ENCODE assay signal across 9 cellular contexts in the genomic region with DNA sequence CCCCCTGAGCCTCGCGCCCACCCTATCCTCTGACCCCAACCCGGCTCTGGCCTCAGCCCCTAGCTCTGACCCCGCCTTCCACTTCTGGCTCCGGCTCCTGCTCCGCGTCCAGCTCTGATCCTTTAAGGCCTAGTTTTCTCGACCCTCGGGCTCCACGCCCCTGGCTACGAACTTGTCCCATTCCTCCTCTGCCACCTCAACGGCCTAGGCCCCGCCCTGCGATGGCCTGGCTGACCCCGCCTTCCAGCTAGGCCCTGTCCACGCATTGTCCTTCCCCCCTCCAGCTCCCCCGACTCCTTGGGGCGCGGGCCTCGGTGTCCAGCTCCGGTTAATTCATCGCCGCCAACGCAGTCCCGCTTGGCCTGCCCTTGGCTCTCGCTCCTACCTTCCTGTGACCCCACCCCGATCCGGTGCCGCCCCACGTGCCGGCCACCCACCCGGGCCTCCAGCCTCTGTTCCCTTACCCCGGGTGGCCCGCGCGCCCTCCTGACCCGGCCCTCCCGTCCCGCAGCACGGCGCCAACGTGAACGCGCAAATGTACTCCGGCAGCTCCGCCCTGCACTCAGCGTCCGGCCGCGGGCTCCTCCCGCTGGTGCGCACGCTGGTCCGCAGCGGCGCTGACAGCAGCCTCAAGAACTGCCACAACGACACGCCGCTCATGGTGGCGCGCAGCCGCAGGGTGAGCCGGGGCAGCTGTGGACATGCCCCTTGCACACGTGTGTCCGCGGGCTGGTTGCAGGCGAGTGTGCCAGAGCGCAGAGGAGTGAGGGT. TPM values are rescaled to one million over a fixed set of nuclear protein-coding genes. Genes with fewer than 3 reads are reported as not detected.
A peak's percentile ranks its signal among the peaks of the same experiment; 100 is the strongest.
DNase-seq lines count a peak whose midpoint lies in the region; ATAC-seq and TF ChIP-seq lines count a peak whose summit lies in the region.
"Had no signal": no experiment of that assay in that cellular context is flagged by ENCODE, and none has a peak within 500 bp of the region (broad histone marks: within the 10 kb centered on the region; RNA-seq: fewer than 3 reads in every experiment).

No MANE protein-coding gene starts in this region.

- 6 to 8% methylated on average over 68 of the region's 68 CpGs for WGBS in aorta, 2 donors

- no peaks in the 10 kb centered on the region for H3K9me3 Mint-ChIP-seq in naive thymus-derived CD8-positive, alpha-beta T cell

- intact Hi-C loops in Right ventricle myocardium inferior (cut with DNase I), result no loop called here
- intact Hi-C loops in cardiac septum (cut with DNase I), result loop anchor here (2.0 kb wide), 1 partner anchor 33 kb away; no protein-coding TSS in a partner anchor
- intact Hi-C loops in aorta (cut with DNase I), result loop anchor here in 1 of 2 donors (5.0 kb wide), 1 partner anchor 36 kb away; no protein-coding TSS in a partner anchor

- H3K9me3 ChIP-seq in aorta (ENCODE audit: control insufficient read depth, low read length) (no peaks in the 10 kb centered on the region), MM.1S (replicated peaks; ENCODE audit: insufficient read depth, low read length) (no peaks in the 10 kb centered on the region)

- peak overlapping the region; percentile 64 for H3K4me3 ChIP-seq in fibroblast of the aortic adventitia (ENCODE audit: low read depth, low read length)
- H3K4me3 ChIP-seq in aorta (ENCODE audit: low read length in 2 of 2), result peak overlapping the region; percentile 1 to 15
- H3K4me3 ChIP-seq in MM.1S (ENCODE audit: low read length), result no peak overlapping the region

- H3K4me1 Mint-ChIP-seq in naive thymus-derived CD8-positive, alpha-beta T cell, result peaks cover 14 to 64% (median 49%) of the 10 kb centered on the region in 4 donors

- H3K36me3 Mint-ChIP-seq in naive thymus-derived CD8-positive, alpha-beta T cell, result peaks cover 0 to 20% (median 13%) of the 10 kb centered on the region in 3 donors

- H3K4me3 Mint-ChIP-seq in naive thymus-derived CD8-positive, alpha-beta T cell, result peak overlapping the region in 1 of 10 donors; percentile 62

- POLR2A ChIA-PET in naive thymus-derived CD8-positive, alpha-beta T cell (lab: Charles Lee), result interaction anchor here (1.5 kb wide), 1 partner anchor 13 kb away, joined by 4 read pairs; no protein-coding TSS in a partner anchor

- H3K4me1 ChIP-seq in aorta (ENCODE audit: control insufficient read depth in 1 of 2, insufficient read depth in 2 of 2, low read length in 2 of 2) (no peaks in the 10 kb centered on the region), MM.1S (ENCODE audit: low read length) (peaks cover 10% of the 10 kb centered on the region)

- no peaks in the 10 kb centered on the region for H3K27me3 ChIP-seq in aorta (ENCODE audit: control insufficient read depth in 1 of 2, insufficient read depth in 2 of 2, low read length in 1 of 2)
- no peaks in the 10 kb centered on the region for H3K27me3 ChIP-seq in MM.1S (replicated peaks; ENCODE audit: insufficient read depth, low read length)

- H3K27ac ChIP-seq in aorta (ENCODE audit: low read depth in 1 of 2, low read length in 2 of 2), result peak overlapping the region in 1 of 2 donors; percentile 56
- H3K27ac ChIP-seq in MM.1S (ENCODE audit: low read length), result no peak overlapping the region

- H3K36me3 ChIP-seq in aorta (ENCODE audit: control insufficient read depth in 1 of 2, insufficient read depth in 2 of 2, low read length in 1 of 2), result no peaks in the 10 kb centered on the region
- H3K36me3 ChIP-seq in MM.1S (replicated peaks; ENCODE audit: insufficient read depth, low read length), result no peaks in the 10 kb centered on the region

- H3K9ac ChIP-seq in MM.1S (ENCODE audit: low read length), result no peak overlapping the region

- H3K27me3 Mint-ChIP-seq in naive thymus-derived CD8-positive, alpha-beta T cell, result peaks cover 0 to 2% (median 0%) of the 10 kb centered on the region in 5 donors

- H3K9me2 ChIP-seq in MM.1S (replicated peaks; ENCODE audit: insufficient read depth, low read length), result no peaks in the 10 kb centered on the region

- TF ChIP-seq CTCF in fibroblast of the aortic adventitia (IDR thresholded peaks at IDR 0.05; ENCODE audit: insufficient read depth, low read length) (peak; percentile 12), MM.1S (IDR thresholded peaks at IDR 0.05; ENCODE audit: low read length) (no peak)

- H3F3A ChIP-seq in MM.1S (ENCODE audit: insufficient read depth, low read length), result peaks cover 9% of the 10 kb centered on the region

- no peaks in the 10 kb centered on the region for H4K20me1 ChIP-seq in MM.1S (ENCODE audit: insufficient read depth, low read length)

- H3K27ac Mint-ChIP-seq in naive thymus-derived CD8-positive, alpha-beta T cell, result peak overlapping the region in 7 of 10 donors; percentile 33 to 87 (median 50)

- H3K4me2 ChIP-seq in MM.1S (ENCODE audit: low read depth, low read length), result no peak overlapping the region

- H3K79me2 ChIP-seq in MM.1S (ENCODE audit: low read length), result peaks cover 15% of the 10 kb centered on the region

- no peak overlapping the region for H2AFZ ChIP-seq in MM.1S (ENCODE audit: low read length)

- ATAC-seq in Right ventricle myocardium inferior (peak; percentile 73), aorta (ENCODE audit: low FRiP score) (peak; percentile 86)
- no peak for ATAC-seq in naive thymus-derived CD8-positive, alpha-beta T cell
- no peak for ATAC-seq in stimulated activated naive CD8-positive, alpha-beta T cell treated with anti-CD3 and anti-CD28 coated beads, Interleukin-15, Interleukin-2, amounts not matched to agents 100 U/mL and 50 U/mL, for 24 hours

- DNase-seq in Right ventricle myocardium inferior (ENCODE audit: missing footprints), result peak; percentile 90
- DNase-seq in cardiac septum (ENCODE audit: low spot score), result no peak
- DNase-seq in fibroblast of the aortic adventitia (ENCODE audit: low read depth), result peak; percentile 58
- DNase-seq in naive thymus-derived CD8-positive, alpha-beta T cell, result no peak
- DNase-seq in aorta, result peak; percentile 82 to 93
- DNase-seq in stimulated activated naive CD8-positive, alpha-beta T cell treated with anti-CD3 and anti-CD28 coated beads, Interleukin-15, Interleukin-2, amounts not matched to agents 100 U/mL and 50 U/mL, for 24 hours, result no peak
- DNase-seq in RKO (ENCODE audit: low spot score), result no peak
- DNase-seq in MM.1S, result no peak

RNA-seq across cellular contexts. Expression of a gene that starts 9.4 kb away (rescaled TPM):
- total RNA-seq in Right ventricle myocardium inferior (18.3 TPM), cardiac septum (41.5 TPM), fibroblast of the aortic adventitia (ENCODE audit: low replicate concordance) (3.8 and 13.4 TPM in 2 replicates), aorta (100 to 1,000 TPM in 1 of 2 donors, 10 to 100 TPM in 1; 46.4 to 102 TPM)
- 1 to 10 TPM; 5.9 to 7.7 TPM for total RNA-seq in naive thymus-derived CD8-positive, alpha-beta T cell
- 1 to 10 TPM; 3.2 to 6.2 (median 3.5) TPM for polyA plus RNA-seq in naive thymus-derived CD8-positive, alpha-beta T cell
- 10 to 100 TPM; 29.9 to 36.2 TPM for polyA plus RNA-seq in aorta

RNA-seq across cellular contexts. Expression of a gene that starts 19.8 kb away (rescaled TPM):
- total RNA-seq in Right ventricle myocardium inferior, result not detected
- not detected for total RNA-seq in cardiac septum
- not detected in 2 replicates for total RNA-seq in fibroblast of the aortic adventitia (ENCODE audit: low replicate concordance)
- total RNA-seq in naive thymus-derived CD8-positive, alpha-beta T cell, result not detected
- polyA plus RNA-seq in naive thymus-derived CD8-positive, alpha-beta T cell, result under 1 TPM in 1 of 3 donors, not detected in 2; 0.14 TPM
- total RNA-seq in aorta, result not detected
- 10 to 100 TPM in 1 of 2 donors, not detected in 1; 13.3 TPM for polyA plus RNA-seq in aorta
- total RNA-seq: G401 had no signal

RNA-seq across cellular contexts. Expression of a gene that starts 51.0 kb away (rescaled TPM):
- 91.9 TPM for total RNA-seq in Right ventricle myocardium inferior
- total RNA-seq in cardiac septum, result 86.8 TPM
- 5.9 and 24.2 TPM in 2 replicates for total RNA-seq in fibroblast of the aortic adventitia (ENCODE audit: low replicate concordance)
- total RNA-seq in naive thymus-derived CD8-positive, alpha-beta T cell, result not detected
- polyA plus RNA-seq in naive thymus-derived CD8-positive, alpha-beta T cell, result not detected
- total RNA-seq in aorta, result 100 to 1,000 TPM; 146 to 161 TPM
- 100 to 1,000 TPM in 1 of 2 donors, 10 to 100 TPM in 1; 43.1 to 109 TPM for polyA plus RNA-seq in aorta

RNA-seq across cellular contexts. Expression of a gene that starts 59.0 kb away (rescaled TPM):
- total RNA-seq in Right ventricle myocardium inferior, result not detected
- total RNA-seq in cardiac septum, result not detected
- not detected in 2 replicates for total RNA-seq in fibroblast of the aortic adventitia (ENCODE audit: low replicate concordance)
- not detected for total RNA-seq in naive thymus-derived CD8-positive, alpha-beta T cell
- not detected for polyA plus RNA-seq in naive thymus-derived CD8-positive, alpha-beta T cell
- under 1 TPM in 1 of 2 donors, not detected in 1; 0.36 TPM for total RNA-seq in aorta
- polyA plus RNA-seq in aorta, result not detected
- total RNA-seq: G401 had no signal

Comparison
In these comparisons a context has a peak if more than half of its experiments do, and no peak if none do; other contexts are left out.
1. DNase-seq: peak in Right ventricle myocardium inferior (single experiment), fibroblast of the aortic adventitia (single experiment) and aorta (2 of 2); none in cardiac septum (single experiment), naive thymus-derived CD8-positive, alpha-beta T cell (0 of 10), stimulated activated naive CD8-positive, alpha-beta T cell treated with anti-CD3 and anti-CD28 coated beads, Interleukin-15, Interleukin-2, amounts not matched to agents 100 U/mL and 50 U/mL, for 24 hours (single experiment), RKO (single experiment) and MM.1S (single experiment).
2. ATAC-seq: peak in Right ventricle myocardium inferior (single experiment) and aorta (single experiment); none in naive thymus-derived CD8-positive, alpha-beta T cell (0 of 2) and stimulated activated naive CD8-positive, alpha-beta T cell treated with anti-CD3 and anti-CD28 coated beads, Interleukin-15, Interleukin-2, amounts not matched to agents 100 U/mL and 50 U/mL, for 24 hours (single experiment).